ENCODE assay signal across 13 cellular contexts in the genomic region with DNA sequence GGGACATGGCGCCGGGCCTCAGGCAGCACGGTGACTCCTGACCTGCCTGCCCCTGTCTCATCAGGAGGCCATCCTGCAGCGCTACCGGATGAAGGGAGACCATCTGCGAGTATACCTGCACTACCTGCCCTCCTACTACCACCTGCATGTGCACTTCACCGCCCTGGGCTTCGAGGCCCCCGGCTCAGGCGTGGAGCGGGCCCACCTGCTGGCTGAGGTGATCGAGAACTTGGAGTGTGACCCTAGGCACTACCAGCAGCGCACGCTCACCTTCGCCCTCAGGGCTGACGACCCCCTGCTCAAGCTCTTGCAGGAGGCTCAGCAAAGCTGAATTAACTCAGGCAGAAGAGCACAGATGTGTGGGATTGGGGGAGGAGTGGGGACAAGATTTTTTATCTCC. TPM values are rescaled to one million over a fixed set of nuclear protein-coding genes. Genes with fewer than 3 reads are reported as not detected.
A peak's percentile ranks its signal among the peaks of the same experiment; 100 is the strongest.
DNase-seq lines count a peak whose midpoint lies in the region; ATAC-seq and TF ChIP-seq lines count a peak whose summit lies in the region.
"Had no signal": no experiment of that assay in that cellular context is flagged by ENCODE, and none has a peak within 500 bp of the region (broad histone marks: within the 10 kb centered on the region; RNA-seq: fewer than 3 reads in every experiment).

No MANE protein-coding gene starts in this region.

- no peak overlapping the region for H4K5ac ChIP-seq in H9 (ENCODE audit: insufficient read length, low read depth, low read length)

- no peak overlapping the region for H3T11ph ChIP-seq in H9 (ENCODE audit: low read length)

- H2AFZ ChIP-seq in H9 (ENCODE audit: low read length) (no peak overlapping the region), hepatocyte (no peak overlapping the region)

- no peak overlapping the region for H2BK120ac ChIP-seq in H9 (ENCODE audit: low read depth, low read length, poor library complexity, severe bottlenecking)

- peaks cover 14% of the 10 kb centered on the region; the same call in 1 of the 2 replicates for H3K4me1 ChIP-seq in H9 (ENCODE audit: insufficient read depth, low read length)
- H3K4me1 ChIP-seq in adipocyte (ENCODE audit: control insufficient read depth, insufficient read depth, low read length): peaks cover 57% of the 10 kb centered on the region
- peaks cover 39% of the 10 kb centered on the region for H3K4me1 ChIP-seq in hepatocyte (ENCODE audit: insufficient read depth)
- H3K4me1 ChIP-seq in BE2C: peaks cover 45% of the 10 kb centered on the region
- H3K4me1 ChIP-seq: parathyroid adenoma had no signal

- no peak overlapping the region for H3K56ac ChIP-seq in H9 (ENCODE audit: insufficient read length, low read depth, low read length)

- H3K27ac ChIP-seq in H9 (ENCODE audit: insufficient read length, low read depth, low read length) (no peak overlapping the region), hepatocyte (peak overlapping the region; percentile 82)

- no peak overlapping the region for H3K4ac ChIP-seq in H9 (ENCODE audit: low read depth, low read length)

- H3K9me2 ChIP-seq in hepatocyte (replicated peaks; ENCODE audit: insufficient read depth): no peaks in the 10 kb centered on the region

- no peak overlapping the region for H3K18ac ChIP-seq in H9 (ENCODE audit: insufficient read length, low read depth, low read length)

- H3K36me3 Mint-ChIP-seq in H9 (ENCODE audit: insufficient read depth in 1 of 3, low read depth in 3 of 3): peaks cover 18 to 52% (median 51%) of the 10 kb centered on the region in 3 experiments
- peaks cover 79% of the 10 kb centered on the region for H3K36me3 Mint-ChIP-seq in stimulated activated memory B cell treated with anti-CD40 and anti-IgM and Interleukin-4, amounts not matched to agents 10 μg/mL and 1 μg/mL and 100 μg/mL, for 72 hours

- no peak overlapping the region for H3K14ac ChIP-seq in H9 (ENCODE audit: insufficient read depth, low read length)

- no peak overlapping the region for H3K23ac ChIP-seq in H9 (ENCODE audit: insufficient read length, low read depth, low read length)

- no peak for ATAC-seq in stimulated activated memory B cell treated with anti-CD40 and anti-IgM and Interleukin-4, amounts not matched to agents 10 μg/mL and 1 μg/mL and 100 μg/mL, for 72 hours

- no peaks in the 10 kb centered on the region for H3K9me3 ChIP-seq in H9 (ENCODE audit: control insufficient read depth, low read depth, low read length)
- no peaks in the 10 kb centered on the region for H3K9me3 ChIP-seq in adipocyte (ENCODE audit: control insufficient read depth, low read length)
- H3K9me3 ChIP-seq in hepatocyte (ENCODE audit: low read depth): no peaks in the 10 kb centered on the region
- H3K9me3 ChIP-seq in BE2C: no peaks in the 10 kb centered on the region

- no peak overlapping the region for H2BK5ac ChIP-seq in H9 (ENCODE audit: insufficient read length, low read length)

- no peak overlapping the region for H2AK5ac ChIP-seq in H9 (ENCODE audit: insufficient read length, low read length)

- H3K79me2 ChIP-seq in H9 (ENCODE audit: insufficient read depth, low read length) (no peaks in the 10 kb centered on the region), hepatocyte (peaks cover under 1% of the 10 kb centered on the region)
- H3K79me2 ChIP-seq: parathyroid adenoma had no signal

- H3K79me1 ChIP-seq in H9 (ENCODE audit: insufficient read depth, low read depth, low read length, poor library complexity, severe bottlenecking): no peaks in the 10 kb centered on the region

- H3K27me3 Mint-ChIP-seq in H9 (ENCODE audit: low read depth): no peaks in the 10 kb centered on the region
- H3K27me3 Mint-ChIP-seq in stimulated activated memory B cell treated with anti-CD40 and anti-IgM and Interleukin-4, amounts not matched to agents 10 μg/mL and 1 μg/mL and 100 μg/mL, for 72 hours: no peaks in the 10 kb centered on the region
- H3K27me3 Mint-ChIP-seq: activated naive CD8-positive, alpha-beta T cell; memory B cell had no signal

- peak overlapping the region in 2 of 3 experiments; percentile 48 to 50; a peak in 4 of 7 replicates for H3K27ac Mint-ChIP-seq in H9
- peak overlapping the region; percentile 61 for H3K27ac Mint-ChIP-seq in stimulated activated memory B cell treated with anti-CD40 and anti-IgM and Interleukin-4, amounts not matched to agents 10 μg/mL and 1 μg/mL and 100 μg/mL, for 72 hours

- TF ChIP-seq CTCF in H9 (conservative IDR thresholded peaks at IDR 0.05): no peak
- no peak for TF ChIP-seq CTCF in hepatocyte (IDR thresholded peaks at IDR 0.05; ENCODE audit: poor library complexity)
- TF ChIP-seq CTCF in BE2C (IDR thresholded peaks at IDR 0.05; ENCODE audit: low read depth, low read length): no peak

- no peaks in the 10 kb centered on the region for H3K9me3 Mint-ChIP-seq in H9
- H3K9me3 Mint-ChIP-seq in stimulated activated memory B cell treated with anti-CD40 and anti-IgM and Interleukin-4, amounts not matched to agents 10 μg/mL and 1 μg/mL and 100 μg/mL, for 72 hours: no peaks in the 10 kb centered on the region
- H3K9me3 Mint-ChIP-seq: memory B cell had no signal

- no peak overlapping the region for H2BK20ac ChIP-seq in H9 (ENCODE audit: low read depth, low read length, poor library complexity, severe bottlenecking)

- H2BK15ac ChIP-seq in H9 (ENCODE audit: low read depth, low read length): no peak overlapping the region

- H3K4me3 Mint-ChIP-seq in H9: no peak overlapping the region
- H3K4me3 Mint-ChIP-seq in stimulated activated memory B cell treated with anti-CD40 and anti-IgM and Interleukin-4, amounts not matched to agents 10 μg/mL and 1 μg/mL and 100 μg/mL, for 72 hours: no peak overlapping the region
- H3K4me3 Mint-ChIP-seq: activated naive CD8-positive, alpha-beta T cell; memory B cell had no signal

- no peak overlapping the region for H3K4me2 ChIP-seq in H9 (ENCODE audit: insufficient read depth, insufficient read length, low read length)
- H3K4me2 ChIP-seq in hepatocyte: no peak overlapping the region

- H3K36me3 ChIP-seq in adipocyte (ENCODE audit: control insufficient read depth, insufficient read depth, low read length, severe bottlenecking) (peaks cover 7% of the 10 kb centered on the region), hepatocyte (replicated peaks; ENCODE audit: insufficient read depth, low read depth) (no peaks in the 10 kb centered on the region), BE2C (peaks cover 5% of the 10 kb centered on the region)

- no peaks in the 10 kb centered on the region for H3K23me2 ChIP-seq in H9 (ENCODE audit: insufficient read length, low read depth, low read length, poor library complexity, severe bottlenecking)

- H4K20me1 ChIP-seq in H9 (ENCODE audit: control insufficient read depth, insufficient read depth, insufficient read length) (no peaks in the 10 kb centered on the region), hepatocyte (ENCODE audit: insufficient read depth, poor library complexity, severe bottlenecking) (no peaks in the 10 kb centered on the region)

- H3K4me3 ChIP-seq in adipocyte (ENCODE audit: low read length) (no peak overlapping the region), hepatocyte (no peak overlapping the region), BE2C (ENCODE audit: low read depth, low read length) (no peak overlapping the region)

- no peak overlapping the region for H4K8ac ChIP-seq in H9 (replicated peaks; ENCODE audit: insufficient read length, low read depth, low read length)

- no peak for DNase-seq in H9
- DNase-seq in adipocyte (ENCODE audit: low read depth): no peak
- DNase-seq in hepatocyte (ENCODE audit: low spot score): no peak
- no peak for DNase-seq in BE2C
- DNase-seq in cortex of kidney (lab: John Stamatoyannopoulos, UW): no peak
- no peak for DNase-seq in DMS 273 treated with DMSO at 0.1 percent for 48 hours (lab: John Stamatoyannopoulos, UW)
- DNase-seq: activated CD4-positive, alpha-beta T cell treated with anti-CD3 and anti-CD28 coated beads for 48 hours; Karpas-422; NCI-H187 had no signal

- WGBS in H9 (ENCODE audit: extremely low coverage, insufficient read length, low lambda C conversion rate): no CpG with 5 or more reads among the region's 16 CpGs
- 93% methylated on average over 16 of the region's 16 CpGs for WGBS in hepatocyte (ENCODE audit: low lambda C conversion rate, missing lambda C conversion rate)

- no peak overlapping the region for H3K9ac ChIP-seq in H9 (ENCODE audit: extremely low read depth, insufficient read length, low read length)
- peak overlapping the region; percentile 68 for H3K9ac ChIP-seq in adipocyte (ENCODE audit: low read length)
- H3K9ac ChIP-seq: parathyroid adenoma had no signal

- H3K4me1 Mint-ChIP-seq in H9: peaks cover 42 to 53% of the 10 kb centered on the region in 2 experiments
- peaks cover 5% of the 10 kb centered on the region for H3K4me1 Mint-ChIP-seq in stimulated activated memory B cell treated with anti-CD40 and anti-IgM and Interleukin-4, amounts not matched to agents 10 μg/mL and 1 μg/mL and 100 μg/mL, for 72 hours
- H3K4me1 Mint-ChIP-seq: memory B cell had no signal

- H3K27me3 ChIP-seq in H9 (ENCODE audit: insufficient read depth, low read length) (no peaks in the 10 kb centered on the region), adipocyte (replicated peaks; ENCODE audit: control insufficient read depth, insufficient read depth, low read length) (no peaks in the 10 kb centered on the region), hepatocyte (no peaks in the 10 kb centered on the region), BE2C (no peaks in the 10 kb centered on the region)

- H4K91ac ChIP-seq in H9 (ENCODE audit: insufficient read length, low read depth, low read length): no peak overlapping the region

- no peak overlapping the region for H2BK12ac ChIP-seq in H9 (ENCODE audit: insufficient read length, low read depth, low read length)

RNA-seq across cellular contexts. Expression of gene ST3GAL4, which starts 10.2 kb away (rescaled TPM):
- total RNA-seq in H9 (2021): 12.2 and 13.6 TPM in 2 replicates
- 25.2 and 31.5 TPM in 2 replicates for total RNA-seq in hepatocyte
- polyA plus RNA-seq in hepatocyte: 31.0 and 33.5 TPM in 2 replicates
- polyA plus RNA-seq in BE2C (2012; ENCODE audit: insufficient read depth, insufficient read length, low read depth): 33.2 TPM

RNA-seq across cellular contexts. Expression of gene DCPS, which starts 41.4 kb away (rescaled TPM):
- 24.4 and 27.7 TPM in 2 replicates for total RNA-seq in H9 (2021)
- 6.5 and 6.9 TPM in 2 replicates for total RNA-seq in hepatocyte
- polyA plus RNA-seq in hepatocyte: 16.8 and 25.6 TPM in 2 replicates
- polyA plus RNA-seq in BE2C (2012; ENCODE audit: insufficient read depth, insufficient read length, low read depth): 24.0 TPM
